ENCODE assay signal across 8 cellular contexts in genomic region chr7:47361746-47362215, GRCh38.
DNase-seq lines count a peak whose midpoint lies in the region; ATAC-seq and TF ChIP-seq lines count a peak whose summit lies in the region.

No MANE protein-coding gene starts in this region.

- intact Hi-C loops in lower leg skin (cut with DNase I; ENCODE audit: low total_unique reads): no loop called here

- peak; percentile 87 for ATAC-seq in activated naive CD8-positive, alpha-beta T cell treated with anti-CD3 and anti-CD28 coated beads, Interleukin-2, amount 50 U/mL, for 24 hours
- ATAC-seq in HG03460 (IDR thresholded peaks at IDR 0.05; ENCODE audit: unreplicated experiment): no peak

- no peaks in the 10 kb centered on the region for H3K9me3 Mint-ChIP-seq in activated naive CD8-positive, alpha-beta T cell treated with anti-CD3 and anti-CD28 coated beads, Interleukin-2, amount 50 U/mL, for 24 hours

- no peak for TF ChIP-seq POLR2A in lower leg skin (IDR thresholded peaks at IDR 0.05)

- no peak overlapping the region for H3K4me3 ChIP-seq in AG10803 (ENCODE audit: low read length)
- H3K4me3 ChIP-seq in lower leg skin (ENCODE audit: low read depth, poor library complexity, severe bottlenecking): no peak overlapping the region

- peaks cover 1% of the 10 kb centered on the region for H3K36me3 Mint-ChIP-seq in activated naive CD8-positive, alpha-beta T cell treated with anti-CD3 and anti-CD28 coated beads, Interleukin-2, amount 50 U/mL, for 24 hours (ENCODE audit: low read depth)

- H3K4me3 Mint-ChIP-seq in activated naive CD8-positive, alpha-beta T cell treated with anti-CD3 and anti-CD28 coated beads, Interleukin-2, amount 50 U/mL, for 24 hours: no peak overlapping the region

- TF ChIP-seq CTCF in AG10803 (conservative IDR thresholded peaks at IDR 0.05; ENCODE audit: low read length): no peak
- no peak for TF ChIP-seq CTCF in lower leg skin (IDR thresholded peaks at IDR 0.05)

- H3K27ac Mint-ChIP-seq in activated naive CD8-positive, alpha-beta T cell treated with anti-CD3 and anti-CD28 coated beads, Interleukin-2, amount 50 U/mL, for 24 hours: peak overlapping the region; percentile 15

- peaks cover 2% of the 10 kb centered on the region for H3K4me1 Mint-ChIP-seq in activated naive CD8-positive, alpha-beta T cell treated with anti-CD3 and anti-CD28 coated beads, Interleukin-2, amount 50 U/mL, for 24 hours

- 40 to 44% methylated on average over 4 of the region's 4 CpGs for WGBS in lower leg skin, 2 donors

- no peaks in the 10 kb centered on the region for H3K27me3 Mint-ChIP-seq in activated naive CD8-positive, alpha-beta T cell treated with anti-CD3 and anti-CD28 coated beads, Interleukin-2, amount 50 U/mL, for 24 hours

- DNase-seq in AG10803 (ENCODE audit: low read depth): peak; percentile 86
- DNase-seq in HS-5 (ENCODE audit: low read depth): peak; percentile 95
- DNase-seq in activated naive CD8-positive, alpha-beta T cell treated with anti-CD3 and anti-CD28 coated beads, Interleukin-2, amount 50 U/mL, for 24 hours: peak; percentile 62
- peak; percentile 74 to 83 for DNase-seq in lower leg skin (ENCODE audit: low spot score in 2 of 2)
- no peak for DNase-seq in DMS79 treated with DMSO at 0.1 percent for 48 hours (lab: John Stamatoyannopoulos, UW)
- no peak for DNase-seq in DMS153 treated with DMSO at 0.1 percent for 48 hours (lab: John Stamatoyannopoulos, UW; ENCODE audit: unreplicated experiment)
- DNase-seq in mucosa of gallbladder (ENCODE audit: low spot score): no peak

Comparison
In these comparisons a context has a peak if more than half of its experiments do, and no peak if none do; other contexts are left out.
1. DNase-seq: peak in AG10803 (single experiment), HS-5 (single experiment), activated naive CD8-positive, alpha-beta T cell treated with anti-CD3 and anti-CD28 coated beads, Interleukin-2, amount 50 U/mL, for 24 hours (single experiment) and lower leg skin (2 of 2); none in DMS79 treated with DMSO at 0.1 percent for 48 hours (single experiment), DMS153 treated with DMSO at 0.1 percent for 48 hours (single experiment) and mucosa of gallbladder (single experiment).